8 cellular contexts compared by ENCODE assay signal in the genomic region with DNA sequence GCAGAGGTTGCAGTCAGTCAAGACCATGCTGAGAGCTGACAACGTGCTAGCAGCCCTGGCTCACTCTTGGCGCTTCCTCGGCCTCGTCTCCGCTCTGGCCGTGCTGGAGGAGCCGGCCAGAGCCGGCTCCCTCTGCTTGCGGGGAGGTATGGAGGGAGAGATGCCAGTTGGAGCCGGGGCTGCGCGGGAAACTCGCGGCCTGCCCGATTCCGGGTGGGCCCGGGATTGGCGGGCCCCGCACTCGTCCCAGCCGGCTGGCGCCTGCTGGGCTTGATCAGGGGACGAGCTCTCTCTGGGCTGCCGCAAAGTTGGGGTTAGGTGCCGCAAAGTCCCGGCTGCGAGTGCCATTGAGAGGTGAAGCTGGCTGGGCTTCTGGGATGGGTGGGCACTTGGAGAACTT.
"Had no signal": no experiment of that assay in that cellular context is flagged by ENCODE, and none has a peak within 500 bp of the region (broad histone marks: within the 10 kb centered on the region; RNA-seq: fewer than 3 reads in every experiment).

No MANE protein-coding gene starts in this region.

- DNase-seq: GDM1, GF-D8 had no signal

- ATAC-seq: GM12878 had no signal

- FAIRE-seq: G401.6, GM12878, GM12891, GM12892, GM18507, GM19239 had no signal

- H3K4me3 ChIP-seq: GM12878 had no signal
